Comparison of ENCODE assay signal across 9 cellular contexts in the genomic region with DNA sequence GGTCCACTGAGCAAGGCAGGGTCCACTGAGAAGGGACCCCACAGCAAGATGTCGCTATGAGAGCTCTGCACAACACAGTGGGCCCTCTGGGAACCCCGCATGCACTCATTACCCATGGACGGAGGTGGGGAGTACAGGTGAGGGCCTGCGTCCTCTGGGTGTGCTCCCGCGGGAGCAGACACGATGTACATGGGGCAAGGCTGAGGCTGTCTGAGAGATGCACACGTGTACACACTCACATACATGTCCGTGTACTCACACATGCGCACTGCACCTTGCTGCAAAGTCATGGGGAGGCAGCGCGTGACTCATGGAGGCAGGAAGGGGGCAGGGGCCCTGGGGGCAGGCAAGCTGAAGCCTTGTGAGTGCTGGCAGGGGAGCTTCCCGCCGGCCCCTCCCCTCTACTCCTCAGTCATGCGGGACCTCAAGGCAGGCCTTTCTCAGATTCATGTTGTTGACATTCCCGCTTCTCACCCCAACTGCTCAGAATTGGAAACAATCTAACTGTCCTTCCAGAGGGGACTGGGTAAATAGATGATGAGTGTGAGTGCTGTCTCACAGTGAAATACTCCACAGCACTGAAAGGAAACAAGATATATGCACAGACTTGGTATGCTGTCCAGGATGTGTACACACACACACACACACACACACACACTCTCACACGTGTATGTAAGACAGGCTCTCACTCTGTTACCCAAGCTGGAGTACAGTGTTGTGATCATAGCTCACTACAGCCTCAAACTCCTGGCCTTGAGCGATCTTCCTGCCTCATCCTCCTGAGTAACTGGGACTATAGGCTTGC. TPM values are rescaled to one million over a fixed set of nuclear protein-coding genes. Genes with fewer than 3 reads are reported as not detected.
A peak's percentile ranks its signal among the peaks of the same experiment; 100 is the strongest.
DNase-seq lines count a peak whose midpoint lies in the region; ATAC-seq and TF ChIP-seq lines count a peak whose summit lies in the region.
"Had no signal": no experiment of that assay in that cellular context is flagged by ENCODE, and none has a peak within 500 bp of the region (broad histone marks: within the 10 kb centered on the region; RNA-seq: fewer than 3 reads in every experiment).

No MANE protein-coding gene starts in this region.

- TF ChIP-seq POLR2A in spleen (IDR thresholded peaks at IDR 0.05) = no peak

- H3K4me1 Mint-ChIP-seq in activated CD4-positive, alpha-beta T cell treated with anti-CD3 and anti-CD28 coated beads for 36 hours = no peaks in the 10 kb centered on the region

- in situ Hi-C loops in HAP-1 (cut with MboI; ENCODE audit: low sequenced_read_pairs) = no loop called here

- POLR2A ChIA-PET in activated CD4-positive, alpha-beta T cell treated with anti-CD3 and anti-CD28 coated beads for 36 hours (lab: Charles Lee) = no interaction called here
- POLR2A ChIA-PET in RWPE1 (lab: Yijun Ruan, JAX; ENCODE audit: low non-redundant PET) = interaction anchor here (0.6 to 0.7 kb wide), 2 partner anchors 152 to 159 kb away, joined by 3 to 7 read pairs; no protein-coding TSS in a partner anchor

- H3K27ac ChIP-seq in RWPE1 (peak overlapping the region; percentile 89), spleen (no peak overlapping the region)

- no peaks in the 10 kb centered on the region for H3K36me3 Mint-ChIP-seq in activated CD4-positive, alpha-beta T cell treated with anti-CD3 and anti-CD28 coated beads for 36 hours (ENCODE audit: low read depth)

- H3K4me3 Mint-ChIP-seq in activated CD4-positive, alpha-beta T cell treated with anti-CD3 and anti-CD28 coated beads for 36 hours = no peak overlapping the region

- peak; percentile 83 for ATAC-seq in activated CD4-positive, alpha-beta T cell treated with anti-CD3 and anti-CD28 coated beads for 36 hours

- H3K27me3 ChIP-seq in spleen (replicated peaks in 1 of 7) (peaks cover 0 to 34% (median 0%) of the 10 kb centered on the region in 7 donors), HAP-1 (ENCODE audit: low read depth) (peaks cover 8% of the 10 kb centered on the region; the same call in 1 of the 2 replicates)

- H3K4me3 ChIP-seq in fibroblast of pulmonary artery (replicated peaks; ENCODE audit: low read depth, low read length) (no peak overlapping the region), spleen (no peak overlapping the region), HAP-1 (no peak overlapping the region)

- no peak for TF ChIP-seq CTCF in RWPE1 (conservative IDR thresholded peaks at IDR 0.05; ENCODE audit: low read depth)
- TF ChIP-seq CTCF in fibroblast of pulmonary artery (IDR thresholded peaks at IDR 0.05; ENCODE audit: low read length, missing control alignments) = no peak
- TF ChIP-seq CTCF in spleen (IDR thresholded peaks at IDR 0.05 in 8 of 11, conservative IDR thresholded peaks at IDR 0.05 in 3 of 11) = no peak

- peak; percentile 62 for DNase-seq in activated CD4-positive, alpha-beta T cell treated with anti-CD3 and anti-CD28 coated beads for 36 hours
- no peak for DNase-seq in activated CD4-positive, alpha-beta T cell treated with anti-CD3 and anti-CD28 coated beads, Interleukin-2, amount 50 U/mL, for 1 hour
- DNase-seq in RWPE1 (ENCODE audit: low spot score) (peak; percentile 93), fibroblast of pulmonary artery (ENCODE audit: low read depth) (peak; percentile 18), spleen (peak; percentile 66), NCI-H1048 (lab: John Stamatoyannopoulos, UW) (no peak), HAP-1 (ENCODE audit: low spot score in 2 of 2) (no peak), SIG-M5 treated with dmso at 0.1 percent for 504 hours (lab: John Stamatoyannopoulos, UW; ENCODE audit: unreplicated experiment) (no peak)

- H3K27ac Mint-ChIP-seq in activated CD4-positive, alpha-beta T cell treated with anti-CD3 and anti-CD28 coated beads for 36 hours = no peak overlapping the region

- H3K27me3 Mint-ChIP-seq in activated CD4-positive, alpha-beta T cell treated with anti-CD3 and anti-CD28 coated beads for 36 hours = peaks cover 8% of the 10 kb centered on the region

- H3K9me3 Mint-ChIP-seq in activated CD4-positive, alpha-beta T cell treated with anti-CD3 and anti-CD28 coated beads for 36 hours (ENCODE audit: low read depth) = no peaks in the 10 kb centered on the region

- intact Hi-C loops in activated CD4-positive, alpha-beta T cell treated with anti-CD3 and anti-CD28 coated beads for 36 hours (cut with DNase I, micrococcal nuclease) = no loop called here
- intact Hi-C loops in spleen (cut with DNase I; ENCODE audit: low total_unique reads) = no loop called here

- no peaks in the 10 kb centered on the region for H3K36me3 ChIP-seq in spleen
- no peaks in the 10 kb centered on the region for H3K36me3 ChIP-seq in HAP-1 (replicated peaks)

- H3K4me1 ChIP-seq in spleen (no peaks in the 10 kb centered on the region), HAP-1 (no peaks in the 10 kb centered on the region)

- CTCF ChIA-PET in activated CD4-positive, alpha-beta T cell treated with anti-CD3 and anti-CD28 coated beads for 36 hours (lab: Charles Lee) = interaction anchor here (1.3 kb wide), 1 partner anchor 21 kb away, joined by 3 read pairs; no protein-coding TSS in a partner anchor
- CTCF ChIA-PET in RWPE1 (lab: Yijun Ruan, JAX) = interaction anchor here (0.5 to 1.9 kb wide), 4 partner anchors 13 to 1061 kb away, joined by 3 to 7 read pairs (median 4); no protein-coding TSS in a partner anchor

- WGBS in spleen, 5 donors = 60 to 65% (median 63%) methylated on average over 16 to 18 of the region's 18 CpGs

- H3K9me3 ChIP-seq in spleen = no peaks in the 10 kb centered on the region
- no peaks in the 10 kb centered on the region for H3K9me3 ChIP-seq in HAP-1

RNA-seq across cellular contexts. Expression of gene GOLGA7B, which starts 40.0 kb away (rescaled TPM):
- under 1 TPM; 0.47 to 0.57 TPM for total RNA-seq in activated CD4-positive, alpha-beta T cell treated with anti-CD3 and anti-CD28 coated beads for 36 hours
- 1 to 10 TPM in 1 of 7 donors, under 1 TPM in 6; 0.44 to 1.0 (median 0.58) TPM for total RNA-seq in spleen
- polyA plus RNA-seq in spleen = under 1 TPM; 0.27 to 0.48 (median 0.48) TPM
- total RNA-seq: glomerular endothelial cell had no signal

Comparison
In these comparisons a context has a peak if more than half of its experiments do, and no peak if none do; other contexts are left out.
1. DNase-seq: peak in activated CD4-positive, alpha-beta T cell treated with anti-CD3 and anti-CD28 coated beads for 36 hours (single experiment), RWPE1 (single experiment), fibroblast of pulmonary artery (single experiment) and spleen (single experiment); none in activated CD4-positive, alpha-beta T cell treated with anti-CD3 and anti-CD28 coated beads, Interleukin-2, amount 50 U/mL, for 1 hour (single experiment), NCI-H1048 (single experiment), HAP-1 (0 of 2) and SIG-M5 treated with dmso at 0.1 percent for 504 hours (single experiment).